Comparison of ENCODE assay signal across 22 cellular contexts in the genomic region with DNA sequence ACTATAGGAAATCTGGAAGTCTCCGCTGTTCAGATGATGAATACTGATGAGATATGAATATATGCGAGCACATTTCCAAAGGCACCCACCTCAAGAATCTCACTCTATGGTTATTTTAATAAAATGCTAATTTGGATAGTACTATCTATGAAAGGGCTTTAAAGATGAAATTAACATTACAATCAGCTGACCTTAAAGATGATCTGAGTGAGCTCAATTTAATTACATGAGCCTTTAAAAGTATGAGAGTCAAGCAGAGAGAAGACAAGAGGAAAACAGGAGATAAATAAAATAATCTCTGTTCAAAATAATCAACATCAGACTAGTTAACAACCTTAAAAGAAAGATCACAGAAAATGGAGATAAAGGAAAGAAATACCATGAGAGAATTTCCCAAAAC.
"Had no signal": no experiment of that assay in that cellular context is flagged by ENCODE, and none has a peak within 500 bp of the region (broad histone marks: within the 10 kb centered on the region; RNA-seq: fewer than 3 reads in every experiment).

No MANE protein-coding gene starts in this region.

- H3K36me3 ChIP-seq: MG63, SJSA1 had no signal

- H3K27ac ChIP-seq: SJSA1, SK-N-MC had no signal

- H3K9me3 ChIP-seq: MG63, SJSA1 had no signal

- DNase-seq: IMR-90, KG1, MG63, NCI-H1092, NCI-H1105 treated with DMSO at 0.1 percent for 48 hours, NCI-H1417 treated with DMSO at 0.1 percent for 48 hours, NCI-H146, NCI-H1694 treated with DMSO at 0.1 percent for 48 hours, NCI-H1930, NCI-H2081, NCI-H2107, NCI-H2227 treated with DMSO at 0.1 percent for 48 hours, NCI-H524 treated with DMSO at 0.1 percent for 48 hours, NCI-H69, NCI-H774, Right ventricle myocardium superior, RPMI8226, SIG-M5, SW 1271 had no signal

- ATAC-seq: HepG2 had no signal

- H3K4me3 ChIP-seq: MG63, SJSA1, SK-N-MC had no signal

- H3K27me3 ChIP-seq: MG63, SJSA1 had no signal

- H3K4me1 ChIP-seq: SJSA1 had no signal
